In genomic region chr6:30150151-30150550, GRCh38 we compare ENCODE assay signal across 24 cellular contexts. TPM values are rescaled to one million over a fixed set of nuclear protein-coding genes. Genes with fewer than 3 reads are reported as not detected.
DNase-seq lines count a peak whose midpoint lies in the region; TF ChIP-seq lines count a peak whose summit lies in the region.
"Had no signal": no experiment of that assay in that cellular context is flagged by ENCODE, and none has a peak within 500 bp of the region (broad histone marks: within the 10 kb centered on the region; RNA-seq: fewer than 3 reads in every experiment).

No MANE protein-coding gene starts in this region.

- peaks cover 26% of the 10 kb centered on the region for H3K27me3 Mint-ChIP-seq in nephron (ENCODE audit: low read depth)
- H3K27me3 Mint-ChIP-seq in activated CD4-positive, alpha-beta memory T cell treated with anti-CD3 and anti-CD28 coated beads for 36 hours, result peaks cover 29% of the 10 kb centered on the region

- H3K36me3 Mint-ChIP-seq in nephron (ENCODE audit: low read depth), result no peaks in the 10 kb centered on the region
- H3K36me3 Mint-ChIP-seq in activated CD4-positive, alpha-beta memory T cell treated with anti-CD3 and anti-CD28 coated beads for 36 hours, result no peaks in the 10 kb centered on the region
- H3K36me3 Mint-ChIP-seq: CD14-positive monocyte had no signal

- H3K9me3 Mint-ChIP-seq in nephron, result peaks cover 2% of the 10 kb centered on the region
- H3K9me3 Mint-ChIP-seq in activated CD4-positive, alpha-beta memory T cell treated with anti-CD3 and anti-CD28 coated beads for 36 hours, result no peaks in the 10 kb centered on the region

- H3K4me1 Mint-ChIP-seq in nephron, result peaks cover 7% of the 10 kb centered on the region
- peaks cover 4% of the 10 kb centered on the region for H3K4me1 Mint-ChIP-seq in activated CD4-positive, alpha-beta memory T cell treated with anti-CD3 and anti-CD28 coated beads for 36 hours (ENCODE audit: low read depth)
- H3K4me1 Mint-ChIP-seq: B cell had no signal

- POLR2A ChIA-PET in HEK293 (lab: Yijun Ruan, JAX), result no interaction called here
- POLR2A ChIA-PET in activated CD4-positive, alpha-beta memory T cell treated with anti-CD3 and anti-CD28 coated beads for 36 hours (lab: Charles Lee), result no interaction called here

- CTCF ChIA-PET in HEK293 (lab: Yijun Ruan, JAX), result interaction anchor here (6.3 kb wide), 1 partner anchor 19 kb away, joined by 80 read pairs; no protein-coding TSS in a partner anchor
- CTCF ChIA-PET in activated CD4-positive, alpha-beta memory T cell treated with anti-CD3 and anti-CD28 coated beads for 36 hours (lab: Charles Lee), result interaction anchor here (11.3 kb wide), 1 partner anchor 19 kb away, joined by 65 read pairs; no protein-coding TSS in a partner anchor

- no peak overlapping the region for H3K27ac ChIP-seq in HEK293 (ENCODE audit: extremely low read depth, low read depth, low read length)
- peak overlapping the region; percentile 83 for H3K27ac ChIP-seq in SJCRH30
- H3K27ac ChIP-seq: SK-N-MC had no signal

- TF ChIP-seq CTCF in HEK293 (tag by site-specific recombination; IDR thresholded peaks at IDR 0.05) (no peak), epithelial cell of esophagus (IDR thresholded peaks at IDR 0.05; ENCODE audit: insufficient read depth, low read depth, low read length, missing control alignments) (no peak), nephron (IDR thresholded peaks at IDR 0.05; ENCODE audit: unreplicated experiment in 3 of 3) (no peak)

- H3K27ac Mint-ChIP-seq in nephron, result peak overlapping the region in 2 of 3 experiments; percentile 4 to 7
- no peak overlapping the region for H3K27ac Mint-ChIP-seq in activated CD4-positive, alpha-beta memory T cell treated with anti-CD3 and anti-CD28 coated beads for 36 hours
- H3K27ac Mint-ChIP-seq: B cell, CD14-positive monocyte had no signal

- no peak overlapping the region for H3K4me3 Mint-ChIP-seq in nephron
- no peak overlapping the region for H3K4me3 Mint-ChIP-seq in activated CD4-positive, alpha-beta memory T cell treated with anti-CD3 and anti-CD28 coated beads for 36 hours
- H3K4me3 Mint-ChIP-seq: B cell, CD14-positive monocyte had no signal

- H3K9me3 ChIP-seq in HEK293 (ENCODE audit: control insufficient read depth, insufficient read depth, low read depth, low read length) (no peaks in the 10 kb centered on the region), SJCRH30 (replicated peaks) (no peaks in the 10 kb centered on the region)

- no peak for DNase-seq in SJCRH30
- peak; percentile 48 for DNase-seq in epithelial cell of esophagus (ENCODE audit: low read depth)
- no peak for DNase-seq in COLO829 (ENCODE audit: low spot score)
- DNase-seq in activated CD4-positive, alpha-beta memory T cell treated with anti-CD3 and anti-CD28 coated beads for 36 hours, result no peak
- DNase-seq in NCI-H2029 treated with DMSO at 0.1 percent for 48 hours (lab: John Stamatoyannopoulos, UW), result no peak
- DNase-seq: DMS53, EL, GF-D8, KBM-7, NCI-H1105, NCI-H1694, NCI-H2081 treated with DMSO at 0.1 percent for 48 hours, NCI-H2171 treated with DMSO at 0.1 percent for 48 hours, NCI-H446 treated with DMSO at 0.1 percent for 48 hours, NCI-H526 treated with DMSO at 0.1 percent for 48 hours, PC-3, SHP77, SW 1271 had no signal

- H3K4me1 ChIP-seq in HEK293 (ENCODE audit: control insufficient read depth, insufficient read depth, low read length) (peaks cover 10% of the 10 kb centered on the region), SJCRH30 (peaks cover 32% of the 10 kb centered on the region)

- intact Hi-C loops in activated CD4-positive, alpha-beta memory T cell treated with anti-CD3 and anti-CD28 coated beads for 36 hours (cut with micrococcal nuclease), result no loop called here

- no peaks in the 10 kb centered on the region for H3K27me3 ChIP-seq in SJCRH30

- H3K4me3 ChIP-seq in HEK293 (ENCODE audit: low read depth, low read length), result no peak overlapping the region
- H3K4me3 ChIP-seq in SJCRH30, result no peak overlapping the region
- no peak overlapping the region for H3K4me3 ChIP-seq in epithelial cell of esophagus (ENCODE audit: low read length)
- H3K4me3 ChIP-seq: SK-N-MC had no signal

- H3K36me3 ChIP-seq in HEK293 (ENCODE audit: control insufficient read depth in 2 of 2, insufficient read depth in 1 of 2, low read length in 2 of 2) (no peaks in the 10 kb centered on the region), SJCRH30 (no peaks in the 10 kb centered on the region)

TF ChIP-seq in HEK293, 187 proteins besides CTCF, POLR2A, EP300 and RAD21:
- TF ChIP-seq ZNF600 (tag by site-specific recombination; IDR thresholded peaks at IDR 0.05), result 0 out of 2 replicates have a peak, but pooled peaks have one; percentile 33
- no peak for TF ChIP-seq ZNF274 (IDR thresholded peaks at IDR 0.05; ENCODE audit: low read length)
- TF ChIP-seq ZNF274 (tag by site-specific recombination; IDR thresholded peaks at IDR 0.05; ENCODE audit: borderline replicate concordance), result no peak
- TF ChIP-seq ZFHX2 (tag by site-specific recombination; conservative IDR thresholded peaks at IDR 0.05), result peak; percentile 40; the same call in 1 of the 2 replicates

RNA-seq across cellular contexts. Expression of gene TRIM10, which starts 10.9 kb away (rescaled TPM):
- not detected in 2 replicates for total RNA-seq in SJCRH30 (2014; rRNA removed; shearing (Covaris generic))
- under 1 TPM; 0.36 to 0.38 TPM for total RNA-seq in activated CD4-positive, alpha-beta memory T cell treated with anti-CD3 and anti-CD28 coated beads for 36 hours
- total RNA-seq: B cell, PC-3, RPMI7951 had no signal

RNA-seq across cellular contexts. Expression of gene TRIM15, which starts 13.2 kb away (rescaled TPM):
- total RNA-seq in SJCRH30 (2014; rRNA removed; shearing (Covaris generic)), result 0.08 and 0.28 TPM in 2 replicates
- total RNA-seq in activated CD4-positive, alpha-beta memory T cell treated with anti-CD3 and anti-CD28 coated beads for 36 hours, result 1 to 10 TPM in 1 of 2 experiments, under 1 TPM in 1; 0.63 to 1.6 TPM
- total RNA-seq: B cell, PC-3, RPMI7951 had no signal

RNA-seq across cellular contexts. Expression of gene TRIM40, which starts 14.2 kb away (rescaled TPM):
- not detected in 2 replicates for total RNA-seq in SJCRH30 (2014; rRNA removed; shearing (Covaris generic))
- total RNA-seq in activated CD4-positive, alpha-beta memory T cell treated with anti-CD3 and anti-CD28 coated beads for 36 hours, result not detected
- total RNA-seq: B cell, PC-3, RPMI7951 had no signal

RNA-seq across cellular contexts. Expression of gene TRIM31, which starts 37.3 kb away (rescaled TPM):
- 0.10 TPM in 1 of 2 replicates, not detected in the other for total RNA-seq in SJCRH30 (2014; rRNA removed; shearing (Covaris generic))
- total RNA-seq in activated CD4-positive, alpha-beta memory T cell treated with anti-CD3 and anti-CD28 coated beads for 36 hours, result not detected
- total RNA-seq: B cell, RPMI7951 had no signal
